In the genomic region with DNA sequence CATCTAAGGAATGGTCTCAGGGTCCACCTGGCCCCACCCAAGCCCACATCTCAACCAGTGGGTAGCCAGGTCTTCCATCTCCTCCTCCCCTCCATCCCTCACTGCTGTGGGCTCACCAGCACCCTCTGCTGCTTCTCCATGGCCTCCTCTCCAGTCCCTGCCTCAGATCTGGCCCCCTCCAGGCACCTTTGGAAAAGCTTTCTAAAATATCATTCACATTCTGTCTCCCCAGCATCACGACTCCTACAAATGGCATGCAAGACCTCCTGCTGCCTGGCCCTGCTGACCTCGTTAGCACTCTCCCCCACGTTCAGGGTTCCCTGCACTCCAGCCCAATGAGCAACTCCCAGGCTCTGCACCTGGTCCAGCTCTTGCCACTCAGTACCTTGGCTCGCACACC, we compare ENCODE assay signal across 21 cellular contexts. TPM values are rescaled to one million over a fixed set of nuclear protein-coding genes. Genes with fewer than 3 reads are reported as not detected.
A peak's percentile ranks its signal among the peaks of the same experiment; 100 is the strongest.
DNase-seq lines count a peak whose midpoint lies in the region; FAIRE-seq and TF ChIP-seq lines count a peak whose summit lies in the region.
"Had no signal": no experiment of that assay in that cellular context is flagged by ENCODE, and none has a peak within 500 bp of the region (broad histone marks: within the 10 kb centered on the region; RNA-seq: fewer than 3 reads in every experiment).

No MANE protein-coding gene starts in this region.

- no peaks in the 10 kb centered on the region for H3K27me3 ChIP-seq in GM23248 (replicated peaks; ENCODE audit: insufficient read depth)
- no peaks in the 10 kb centered on the region for H3K27me3 ChIP-seq in PC-9 (ENCODE audit: insufficient read depth, low read depth)
- H3K27me3 ChIP-seq in osteoblast (ENCODE audit: insufficient read depth, low read length), result no peaks in the 10 kb centered on the region
- H3K27me3 ChIP-seq: foreskin keratinocyte, pancreas had no signal

- FAIRE-seq in H54 (lab: Jason Lieb, UNC), result no peak
- FAIRE-seq: GM12878, pancreas had no signal

- CTCF ChIA-PET in PC-9 (lab: Charles Lee), result interaction anchor here (0.6 kb wide), 1 partner anchor 301 kb away, joined by 4 read pairs; no protein-coding TSS in a partner anchor

- POLR2A ChIA-PET in PC-9 (lab: Charles Lee; ENCODE audit: unreplicated experiment), result no interaction called here

- H3K4me3 ChIP-seq in GM23248 (no peak overlapping the region), PC-9 (no peak overlapping the region), epithelial cell of proximal tubule (ENCODE audit: low read depth, low read length) (no peak overlapping the region), osteoblast (ENCODE audit: insufficient read depth, low read length) (no peak overlapping the region)
- H3K4me3 ChIP-seq: GM12878, mucosa of descending colon, pancreas, SK-N-MC, thoracic aorta had no signal

- H3K9me2 ChIP-seq in GM23248 (ENCODE audit: insufficient read depth) (no peaks in the 10 kb centered on the region), PC-9 (ENCODE audit: insufficient read depth) (no peaks in the 10 kb centered on the region)

- H3K4me1 ChIP-seq in GM23248 (ENCODE audit: insufficient read depth) (peaks cover 36% of the 10 kb centered on the region), PC-9 (replicated peaks; ENCODE audit: insufficient read depth) (peaks cover 51% of the 10 kb centered on the region), osteoblast (ENCODE audit: insufficient read depth, low read length) (peaks cover 26% of the 10 kb centered on the region)
- H3K4me1 ChIP-seq: foreskin keratinocyte, pancreas had no signal

- H3K9me3 ChIP-seq in GM23248 (ENCODE audit: low read depth) (no peaks in the 10 kb centered on the region), PC-9 (ENCODE audit: insufficient read depth, low read depth) (no peaks in the 10 kb centered on the region), osteoblast (ENCODE audit: low read depth, low read length) (no peaks in the 10 kb centered on the region)
- H3K9me3 ChIP-seq: mucosa of descending colon, pancreas, thoracic aorta had no signal

- H2AFZ ChIP-seq in GM23248 (no peak overlapping the region), PC-9 (no peak overlapping the region), osteoblast (ENCODE audit: low read length) (no peak overlapping the region)

- 65 to 75% methylated on average over 4 of the region's 4 CpGs for WGBS in GM23248 (ENCODE audit: low coverage in 1 of 2, low lambda C conversion rate in 2 of 2, missing lambda C conversion rate in 2 of 2), 2 experiments

- BruUV-seq in PC-9 (replicated peaks; lab: Mats Ljungman, UMichigan), result no TSS peak

- H4K20me1 ChIP-seq in GM23248 (ENCODE audit: insufficient read depth) (no peaks in the 10 kb centered on the region), PC-9 (ENCODE audit: insufficient read depth) (no peaks in the 10 kb centered on the region), osteoblast (ENCODE audit: insufficient read depth, low read length) (no peaks in the 10 kb centered on the region)

- H3K36me3 ChIP-seq in GM23248 (ENCODE audit: low read depth) (no peaks in the 10 kb centered on the region), PC-9 (ENCODE audit: low read depth) (no peaks in the 10 kb centered on the region), osteoblast (ENCODE audit: insufficient read depth, low read length) (no peaks in the 10 kb centered on the region)
- H3K36me3 ChIP-seq: pancreas, thoracic aorta had no signal

- H3F3A ChIP-seq in GM23248 (ENCODE audit: insufficient read depth) (no peaks in the 10 kb centered on the region), PC-9 (ENCODE audit: insufficient read depth, low read depth) (peaks cover 21% of the 10 kb centered on the region)

- H3K4me2 ChIP-seq in GM23248 (ENCODE audit: unreplicated experiment), result no peak overlapping the region
- 0 out of 2 replicates have a peak overlapping the region, but pooled peaks have one; percentile 69 for H3K4me2 ChIP-seq in PC-9
- H3K4me2 ChIP-seq in osteoblast (ENCODE audit: insufficient read depth, low read length), result no peak overlapping the region

- no peak for TF ChIP-seq POLR2A in H54 (IDR thresholded peaks at IDR 0.05; ENCODE audit: low read depth, low read length)

- intact Hi-C loops in PC-9 (cut with micrococcal nuclease; ENCODE audit: unreplicated experiment), result no loop called here
- intact Hi-C loops in cardiac septum (cut with DNase I), result no loop called here

- no peak overlapping the region for H3K9ac ChIP-seq in GM23248

- H3K79me2 ChIP-seq in GM23248 (ENCODE audit: insufficient read depth), result no peaks in the 10 kb centered on the region
- no peaks in the 10 kb centered on the region for H3K79me2 ChIP-seq in PC-9 (ENCODE audit: low read depth)
- H3K79me2 ChIP-seq in osteoblast (ENCODE audit: insufficient read depth, low read length), result no peaks in the 10 kb centered on the region

- in situ Hi-C loops in GM23248 (cut with MboI), result no loop called here

- no peak; the same call in 1 of the 2 replicates for TF ChIP-seq CTCF in PC-9 (conservative IDR thresholded peaks at IDR 0.05)
- peak; percentile 33 for TF ChIP-seq CTCF in epithelial cell of proximal tubule (conservative IDR thresholded peaks at IDR 0.05; ENCODE audit: low read depth, low read length)
- peak; percentile 17 for TF ChIP-seq CTCF in osteoblast (IDR thresholded peaks at IDR 0.05; ENCODE audit: extremely low read depth, low read depth, low read length)

- H3K27ac ChIP-seq in GM23248, result no peak overlapping the region
- H3K27ac ChIP-seq in PC-9, result peak overlapping the region; percentile 99
- H3K27ac ChIP-seq in osteoblast (ENCODE audit: low read depth, low read length), result no peak overlapping the region
- H3K27ac ChIP-seq: foreskin keratinocyte, pancreas, SK-N-MC, thoracic aorta had no signal

- DNase-seq in GM23248 (peak; percentile 12), PC-9 (peak in 1 of 2 experiments; percentile 55), epithelial cell of proximal tubule (ENCODE audit: low read depth) (no peak), osteoblast (ENCODE audit: insufficient read length, low spot score, missing footprints) (no peak), RPMI8226 (no peak), cardiac septum (ENCODE audit: low spot score) (no peak), H54 (ENCODE audit: insufficient read length, low spot score) (no peak), NCI-H2107 treated with DMSO at 0.1 percent for 48 hours (lab: John Stamatoyannopoulos, UW; ENCODE audit: unreplicated experiment) (no peak)
- DNase-seq: activated effector memory CD4-positive, alpha-beta T cell treated with Interleukin-2 at 50 U/mL for 16 hours; anterior cingulate cortex; C1 segment of cervical spinal cord; DMS79 treated with DMSO at 0.1 percent for 48 hours; foreskin keratinocyte; immature natural killer cell; mucosa of descending colon; NCI-H2171; pancreas; stimulated activated CD4-positive, alpha-beta T cell treated with anti-CD3 and anti-CD28 coated beads, Interleukin-15, amount 100 ng/mL, for 24 hours had no signal

RNA-seq across cellular contexts. Expression of a gene that starts 13.7 kb away (rescaled TPM):
- total RNA-seq in GM23248 (2014; rRNA removed; shearing (Covaris generic)), result 0.38 TPM in 1 of 2 replicates, not detected in the other
- polyA plus RNA-seq in GM23248 (2016; fragmentation: Nextera tagmentation; extraction: Ambion mirVana), result not detected in 2 replicates
- total RNA-seq in PC-9 (2021) (3.2 and 3.9 TPM in 2 replicates), epithelial cell of proximal tubule (0.23 TPM in 1 of 2 replicates, not detected in the other), osteoblast (under 0.01 TPM in 1 of 2 replicates, not detected in the other), cardiac septum (0.05 TPM)
- total RNA-seq: foreskin keratinocyte, GM12878 had no signal
- polyA plus RNA-seq: foreskin keratinocyte, GM12878, immature natural killer cell had no signal

RNA-seq across cellular contexts. Expression of a gene that starts 17.6 kb away (rescaled TPM):
- total RNA-seq in GM23248 (2014; rRNA removed; shearing (Covaris generic)), result not detected in 2 replicates
- polyA plus RNA-seq in GM23248 (2016; fragmentation: Nextera tagmentation; extraction: Ambion mirVana), result not detected in 2 replicates
- total RNA-seq in PC-9 (2021) (not detected in 2 replicates), epithelial cell of proximal tubule (not detected in 2 replicates), osteoblast (not detected in 2 replicates), cardiac septum (not detected)
- total RNA-seq: foreskin keratinocyte, GM12878, mucosa of descending colon, pancreas, thoracic aorta had no signal
- polyA plus RNA-seq: foreskin keratinocyte, GM12878, immature natural killer cell, pancreas had no signal

RNA-seq across cellular contexts. Expression of a gene that starts 48.0 kb away (rescaled TPM):
- total RNA-seq in GM23248 (2014; rRNA removed; shearing (Covaris generic)), result not detected in 2 replicates
- not detected in 2 replicates for polyA plus RNA-seq in GM23248 (2016; fragmentation: Nextera tagmentation; extraction: Ambion mirVana)
- total RNA-seq in PC-9 (2021) (not detected in 2 replicates), epithelial cell of proximal tubule (not detected in 2 replicates), osteoblast (not detected in 2 replicates), cardiac septum (0.89 TPM)
- total RNA-seq: foreskin keratinocyte, GM12878, pancreas, thoracic aorta had no signal
- polyA plus RNA-seq: foreskin keratinocyte, GM12878, immature natural killer cell, pancreas had no signal
